In the genomic region with DNA sequence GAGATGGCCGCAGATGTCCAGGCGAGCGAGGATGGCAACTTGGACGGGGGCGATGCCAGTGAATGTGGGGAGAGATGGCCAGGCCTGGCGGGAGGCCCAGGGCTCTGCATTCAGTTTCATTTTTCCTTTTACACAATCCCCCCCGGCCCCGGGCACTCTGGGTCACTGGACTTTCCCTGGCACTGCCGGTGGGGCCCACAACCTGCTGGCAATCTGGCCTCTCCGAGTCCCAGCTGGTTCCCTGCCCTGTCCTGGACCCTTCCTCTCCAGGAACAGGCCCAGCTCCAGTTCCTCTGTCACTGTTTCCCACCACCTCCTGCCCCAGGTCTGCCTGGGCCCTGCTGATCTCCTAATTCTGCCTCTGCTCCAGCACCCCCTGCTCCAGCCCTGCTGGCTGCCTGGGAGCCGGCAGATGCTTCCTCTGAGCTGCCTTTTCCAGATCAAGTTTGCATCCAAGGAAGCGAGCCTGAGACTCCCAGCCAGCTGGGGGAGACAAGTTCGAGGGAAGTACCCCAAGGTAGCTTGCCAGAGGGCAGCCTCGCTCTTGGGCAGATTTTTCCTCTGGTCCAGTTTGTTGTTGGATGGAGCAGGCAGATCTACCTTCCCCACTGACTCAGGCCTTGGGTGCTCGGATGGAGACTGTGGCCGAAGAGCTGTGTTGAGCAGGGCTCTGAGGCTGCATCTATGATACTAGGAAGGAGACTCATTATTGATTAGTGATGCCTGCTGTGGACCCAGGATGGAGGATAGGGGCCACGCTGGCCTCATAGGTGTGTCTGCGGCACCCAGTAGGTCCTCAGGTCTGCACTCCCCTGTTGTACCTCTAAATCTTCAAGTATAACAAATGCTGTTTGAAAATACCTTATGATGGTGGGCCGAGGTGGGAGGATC, we compare ENCODE assay signal across 11 cellular contexts.
A peak's percentile ranks its signal among the peaks of the same experiment; 100 is the strongest.
DNase-seq lines count a peak whose midpoint lies in the region; ATAC-seq and TF ChIP-seq lines count a peak whose summit lies in the region.
"Had no signal": no experiment of that assay in that cellular context is flagged by ENCODE, and none has a peak within 500 bp of the region (broad histone marks: within the 10 kb centered on the region; RNA-seq: fewer than 3 reads in every experiment).

No MANE protein-coding gene starts in this region.

- no peak overlapping the region for H3K4me3 Mint-ChIP-seq in osteocyte (ENCODE audit: unreplicated experiment)
- no peak overlapping the region for H3K4me3 Mint-ChIP-seq in Caco-2 (ENCODE audit: unreplicated experiment)

- no peaks in the 10 kb centered on the region for H3K27me3 Mint-ChIP-seq in osteocyte (ENCODE audit: unreplicated experiment)
- no peaks in the 10 kb centered on the region for H3K27me3 Mint-ChIP-seq in Caco-2 (ENCODE audit: insufficient read depth, unreplicated experiment)

- H3K27ac Mint-ChIP-seq in osteocyte (ENCODE audit: unreplicated experiment) = no peak overlapping the region
- no peak overlapping the region for H3K27ac Mint-ChIP-seq in Caco-2 (ENCODE audit: unreplicated experiment)

- CTCF ChIA-PET in Caco-2 (lab: Charles Lee) = interaction anchor here (0.6 to 1.5 kb wide), 4 partner anchors 8 to 78 kb away, joined by 3 to 5 read pairs (median 4); no protein-coding TSS in a partner anchor

- DNase-seq in right atrium auricular region (ENCODE audit: low spot score) (no peak), Right ventricle myocardium inferior (ENCODE audit: missing footprints) (no peak), uterus (no peak), osteocyte (ENCODE audit: extremely low spot score, unreplicated experiment) (no peak), Caco-2 (no peak)
- DNase-seq: activated CD8-positive, alpha-beta memory T cell treated with anti-CD3 and anti-CD28 coated beads, Interleukin-2, amount 50 U/mL, for 48 hours had no signal

- no peaks in the 10 kb centered on the region for H3K36me3 Mint-ChIP-seq in osteocyte (ENCODE audit: unreplicated experiment)
- no peaks in the 10 kb centered on the region for H3K36me3 Mint-ChIP-seq in Caco-2 (ENCODE audit: insufficient read depth, unreplicated experiment)

- no peaks in the 10 kb centered on the region for H3K27me3 ChIP-seq in right atrium auricular region
- H3K27me3 ChIP-seq in muscle layer of duodenum (ENCODE audit: low read depth, low read length) = no peaks in the 10 kb centered on the region
- H3K27me3 ChIP-seq in uterus = no peaks in the 10 kb centered on the region
- no peaks in the 10 kb centered on the region for H3K27me3 ChIP-seq in Caco-2 (replicated peaks; ENCODE audit: control insufficient read depth, insufficient read depth, low read length)

- peak overlapping the region; percentile 52 to 58 for H3K27ac ChIP-seq in right atrium auricular region
- peak overlapping the region; percentile 32 for H3K27ac ChIP-seq in cingulate gyrus (ENCODE audit: low read depth, low read length)
- H3K27ac ChIP-seq in muscle layer of duodenum (ENCODE audit: low read length) = peak overlapping the region; percentile 51
- peak overlapping the region; percentile 44 to 64 for H3K27ac ChIP-seq in uterus
- H3K27ac ChIP-seq: VCaP had no signal

- no peak for TF ChIP-seq CTCF in right atrium auricular region (IDR thresholded peaks at IDR 0.05)
- TF ChIP-seq CTCF in uterus (IDR thresholded peaks at IDR 0.05) = peak in 1 of 4 experiments; percentile 9
- TF ChIP-seq CTCF in osteocyte (IDR thresholded peaks at IDR 0.05) = no peak
- no peak for TF ChIP-seq CTCF in Caco-2 (IDR thresholded peaks at IDR 0.05; ENCODE audit: insufficient read depth in 1 of 2, low read depth in 1 of 2, low read length in 1 of 2, severe bottlenecking in 1 of 2, unreplicated experiment in 1 of 2)

- H3K36me3 ChIP-seq in right atrium auricular region = no peaks in the 10 kb centered on the region
- H3K36me3 ChIP-seq in muscle layer of duodenum (ENCODE audit: control insufficient read depth in 1 of 2, insufficient read depth in 2 of 2, low read length in 2 of 2) = no peaks in the 10 kb centered on the region
- no peaks in the 10 kb centered on the region for H3K36me3 ChIP-seq in uterus
- H3K36me3 ChIP-seq in Caco-2 (ENCODE audit: control insufficient read depth, insufficient read depth, low read length) = no peaks in the 10 kb centered on the region

- ATAC-seq in Right ventricle myocardium inferior (no peak), HG03196 (IDR thresholded peaks at IDR 0.05; ENCODE audit: unreplicated experiment) (no peak)

- H3K9me3 ChIP-seq in right atrium auricular region (no peaks in the 10 kb centered on the region), muscle layer of duodenum (ENCODE audit: control insufficient read depth in 1 of 2, low read length in 2 of 2) (no peaks in the 10 kb centered on the region), uterus (no peaks in the 10 kb centered on the region), Caco-2 (no peaks in the 10 kb centered on the region)
- H3K9me3 ChIP-seq: mucosa of descending colon had no signal

- intact Hi-C loops in Right ventricle myocardium inferior (cut with DNase I) = no loop called here
- intact Hi-C loops in uterus (cut with DNase I; ENCODE audit: low total_unique reads) = no loop called here
- intact Hi-C loops in Caco-2 (cut with micrococcal nuclease; ENCODE audit: unreplicated experiment) = loop anchor here (2.0 kb wide), 1 partner anchor 83 kb away; a partner anchor contains a TSS

- TF ChIP-seq POLR2A in uterus (IDR thresholded peaks at IDR 0.05) = no peak

- peaks cover 0 to 25% of the 10 kb centered on the region in 2 donors for H3K4me1 ChIP-seq in right atrium auricular region
- H3K4me1 ChIP-seq in muscle layer of duodenum (ENCODE audit: control insufficient read depth in 1 of 2, insufficient read depth in 2 of 2, low read length in 2 of 2) = peaks cover 0 to 3% of the 10 kb centered on the region in 2 donors
- H3K4me1 ChIP-seq in uterus = peaks cover 0 to 4% of the 10 kb centered on the region in 2 donors
- H3K4me1 ChIP-seq in Caco-2 = peaks cover 32% of the 10 kb centered on the region

- POLR2A ChIA-PET in Caco-2 (lab: Charles Lee) = interaction anchor here (0.5 kb wide), 1 partner anchor 83 kb away, joined by 10 read pairs; no protein-coding TSS in a partner anchor

- H3K4me1 Mint-ChIP-seq in osteocyte (ENCODE audit: unreplicated experiment) = peaks cover 11% of the 10 kb centered on the region
- H3K4me1 Mint-ChIP-seq in Caco-2 (ENCODE audit: low read depth, unreplicated experiment) = peaks cover 20% of the 10 kb centered on the region

- H3K9me3 Mint-ChIP-seq in osteocyte (ENCODE audit: unreplicated experiment) (no peaks in the 10 kb centered on the region), Caco-2 (ENCODE audit: unreplicated experiment) (no peaks in the 10 kb centered on the region)

- no TSS peak for BruUV-seq in Caco-2 (replicated peaks; lab: Mats Ljungman, UMichigan)

- H3K4me3 ChIP-seq in right atrium auricular region (no peak overlapping the region), muscle layer of duodenum (ENCODE audit: low read depth in 1 of 2, low read length in 2 of 2) (no peak overlapping the region), uterus (no peak overlapping the region), Caco-2 (ENCODE audit: low read depth, low read length) (no peak overlapping the region)
- H3K4me3 ChIP-seq: mucosa of descending colon had no signal
